In the genomic region with DNA sequence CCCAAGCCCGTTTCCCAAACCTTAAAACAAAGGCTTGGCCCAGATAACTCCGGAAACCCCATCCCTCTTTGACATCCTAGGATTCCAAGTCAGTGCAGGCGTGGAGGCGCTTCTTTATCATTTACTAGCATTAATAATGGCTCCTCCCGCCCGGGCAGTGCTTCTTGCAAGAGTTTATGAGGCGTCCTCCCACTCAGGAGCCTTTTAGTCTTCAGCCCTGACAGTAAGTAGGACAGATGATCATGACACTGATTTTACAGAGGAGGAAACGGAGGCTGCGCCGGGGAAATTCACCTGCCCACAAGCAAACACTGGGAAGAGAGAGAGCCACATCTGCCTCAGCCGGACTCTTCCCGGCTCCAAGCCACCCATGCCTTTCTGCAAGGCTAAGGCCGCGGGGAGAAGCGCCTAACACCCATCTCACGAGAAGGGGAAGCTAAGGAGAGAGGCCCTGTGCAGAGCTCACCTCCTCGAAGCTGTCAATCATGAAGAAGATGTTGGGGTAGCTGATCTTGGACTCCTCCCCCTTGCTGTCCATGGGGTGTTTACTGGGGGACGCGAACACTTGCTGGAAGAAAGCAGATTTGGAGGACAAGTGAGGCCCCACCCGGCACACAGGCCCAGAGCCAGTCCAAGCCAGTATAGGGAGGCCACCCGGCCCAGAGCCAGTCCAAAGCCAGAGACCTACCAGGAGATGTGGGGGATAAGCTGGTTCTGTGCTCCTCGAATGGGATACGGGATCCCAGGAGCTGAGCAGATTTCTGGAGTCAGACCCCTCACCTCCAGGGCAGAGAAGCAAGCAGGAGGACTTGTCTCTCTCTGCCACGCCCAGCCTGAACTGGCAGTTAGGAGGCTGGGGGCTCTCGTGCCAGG, we compare ENCODE assay signal across 17 cellular contexts. TPM values are rescaled to one million over a fixed set of nuclear protein-coding genes. Genes with fewer than 3 reads are reported as not detected.
DNase-seq lines count a peak whose midpoint lies in the region; ATAC-seq and TF ChIP-seq lines count a peak whose summit lies in the region.
"Had no signal": no experiment of that assay in that cellular context is flagged by ENCODE, and none has a peak within 500 bp of the region (broad histone marks: within the 10 kb centered on the region; RNA-seq: fewer than 3 reads in every experiment).

No MANE protein-coding gene starts in this region.

- no peaks in the 10 kb centered on the region for H3K9me3 ChIP-seq in neuronal stem cell (replicated peaks in 1 of 2; ENCODE audit: control insufficient read depth in 2 of 2, insufficient read depth in 1 of 2, low read depth in 1 of 2, low read length in 2 of 2)

- H3K27ac ChIP-seq in dorsolateral prefrontal cortex (peak overlapping the region in 37 of 59 donors; percentile 8 to 97 (median 43)), neuronal stem cell (replicated peaks; ENCODE audit: low read length) (no peak overlapping the region)

- H3K27ac Mint-ChIP-seq in stimulated activated naive CD8-positive, alpha-beta T cell treated with anti-CD3 and anti-CD28 coated beads, Interleukin-15, amount 100 ng/mL, for 72 hours, result peak overlapping the region; percentile 43 to 50

- no peak overlapping the region for H4K8ac ChIP-seq in neuronal stem cell (ENCODE audit: low read depth, low read length)

- no peak overlapping the region for H3K4me2 ChIP-seq in neuronal stem cell (ENCODE audit: insufficient read depth, low read length, poor library complexity, severe bottlenecking)

- H3K4me1 ChIP-seq in neuronal stem cell (ENCODE audit: control insufficient read depth in 2 of 2, insufficient read depth in 1 of 2, low read depth in 1 of 2, low read length in 2 of 2), result peaks cover 8 to 21% of the 10 kb centered on the region in 2 donors

- H3K4me3 ChIP-seq in dorsolateral prefrontal cortex, result no peak overlapping the region
- H3K4me3 ChIP-seq in neuronal stem cell (ENCODE audit: low read length in 2 of 2), result no peak overlapping the region

- peaks cover 14 to 15% of the 10 kb centered on the region in 2 donors for H3K36me3 ChIP-seq in neuronal stem cell (replicated peaks in 1 of 2; ENCODE audit: control insufficient read depth in 2 of 2, insufficient read depth in 2 of 2, low read length in 2 of 2)

- peaks cover 8% of the 10 kb centered on the region for H3K4me1 Mint-ChIP-seq in stimulated activated naive CD8-positive, alpha-beta T cell treated with anti-CD3 and anti-CD28 coated beads, Interleukin-15, amount 100 ng/mL, for 72 hours

- intact Hi-C loops in dorsolateral prefrontal cortex (cut with DNase I), result loop anchor here (5.0 to 10.0 kb wide), 3 partner anchors 43 to 198 kb away; a partner anchor contains a TSS

- no peak for TF ChIP-seq CTCF in dorsolateral prefrontal cortex (IDR thresholded peaks at IDR 0.05 in 54 of 56, conservative IDR thresholded peaks at IDR 0.05 in 2 of 56; ENCODE audit: low read depth in 1 of 56, partially characterized antibody in 56 of 56)

- H2AFZ ChIP-seq in neuronal stem cell (ENCODE audit: low read length), result no peak overlapping the region

- no peak for DNase-seq in stimulated activated naive CD8-positive, alpha-beta T cell treated with anti-CD3 and anti-CD28 coated beads, Interleukin-15, amount 100 ng/mL, for 72 hours
- no peak for DNase-seq in stimulated activated naive CD8-positive, alpha-beta T cell treated with anti-CD3 and anti-CD28 coated beads, Interleukin-15, Interleukin-2, amounts not matched to agents 100 U/mL and 50 U/mL, for 24 hours
- DNase-seq in dorsolateral prefrontal cortex (peak in 3 of 10 donors; percentile 31 to 46 (median 38)), neuronal stem cell (ENCODE audit: low spot score) (no peak), RPMI8226 (no peak), HCEC 1CT (no peak), NCI-H1048 (lab: John Stamatoyannopoulos, UW) (no peak)
- DNase-seq: C1 segment of cervical spinal cord, DND-41, KG1, NCI-H1436 treated with DMSO at 0.1 percent for 48 hours, NCI-H2081, NCI-H510A, NCI-H82, SHP77 treated with DMSO at 0.1 percent for 48 hours had no signal

- peak overlapping the region; percentile 75 for H2BK5ac ChIP-seq in neuronal stem cell (ENCODE audit: low read length)

- no peaks in the 10 kb centered on the region for H3K9me3 Mint-ChIP-seq in stimulated activated naive CD8-positive, alpha-beta T cell treated with anti-CD3 and anti-CD28 coated beads, Interleukin-15, amount 100 ng/mL, for 72 hours

- no peak overlapping the region for H3K4ac ChIP-seq in neuronal stem cell (ENCODE audit: low read length)

- H2BK12ac ChIP-seq in neuronal stem cell (ENCODE audit: low read length), result no peak overlapping the region

- no peak overlapping the region for H3K18ac ChIP-seq in neuronal stem cell (ENCODE audit: low read length)

- H4K91ac ChIP-seq in neuronal stem cell (ENCODE audit: low read depth, low read length, poor library complexity), result no peak overlapping the region

- peaks cover 1% of the 10 kb centered on the region for H3K79me1 ChIP-seq in neuronal stem cell (ENCODE audit: low read depth, low read length)

- no peak overlapping the region for H3K4me3 Mint-ChIP-seq in stimulated activated naive CD8-positive, alpha-beta T cell treated with anti-CD3 and anti-CD28 coated beads, Interleukin-15, amount 100 ng/mL, for 72 hours

- no peak for ATAC-seq in stimulated activated naive CD8-positive, alpha-beta T cell treated with anti-CD3 and anti-CD28 coated beads, Interleukin-15, amount 100 ng/mL, for 72 hours
- ATAC-seq in stimulated activated naive CD8-positive, alpha-beta T cell treated with anti-CD3 and anti-CD28 coated beads, Interleukin-15, Interleukin-2, amounts not matched to agents 100 U/mL and 50 U/mL, for 24 hours, result no peak
- no peak for ATAC-seq in HG02798 (IDR thresholded peaks at IDR 0.05; ENCODE audit: poor library complexity, unreplicated experiment)
- ATAC-seq: HCT116 had no signal

- no peak overlapping the region for H2BK120ac ChIP-seq in neuronal stem cell (ENCODE audit: low read depth, low read length)

- peak overlapping the region; percentile 20 for H3K23ac ChIP-seq in neuronal stem cell (ENCODE audit: low read depth, low read length, poor library complexity)

- no CpG with 5 or more reads among the region's 25 CpGs for WGBS in neuronal stem cell (ENCODE audit: extremely low coverage in 2 of 2, insufficient read length in 2 of 2, insufficient replicate concordance in 1 of 2), 2 donors

- no peak overlapping the region for H2AK5ac ChIP-seq in neuronal stem cell (ENCODE audit: low read depth, low read length)

- no peak overlapping the region for H3K14ac ChIP-seq in neuronal stem cell (ENCODE audit: low read length)

- no peaks in the 10 kb centered on the region for H3K27me3 Mint-ChIP-seq in stimulated activated naive CD8-positive, alpha-beta T cell treated with anti-CD3 and anti-CD28 coated beads, Interleukin-15, amount 100 ng/mL, for 72 hours

- no peak overlapping the region for H3K9ac ChIP-seq in neuronal stem cell (ENCODE audit: low read depth, low read length, poor library complexity)

- no peak overlapping the region for H2BK15ac ChIP-seq in neuronal stem cell (ENCODE audit: low read length)

- H3K27me3 ChIP-seq in dorsolateral prefrontal cortex (no peaks in the 10 kb centered on the region), neuronal stem cell (ENCODE audit: control insufficient read depth in 3 of 3, insufficient read depth in 3 of 3, low read depth in 1 of 3, low read length in 3 of 3) (no peaks in the 10 kb centered on the region)

RNA-seq across cellular contexts. Expression of a gene that starts 35.7 kb away (rescaled TPM):
- total RNA-seq in dorsolateral prefrontal cortex, result 100 to 1,000 TPM; 174 to 603 (median 325) TPM
- polyA plus RNA-seq in neuronal stem cell (2013, experiment 1 of 2), result 62.1 TPM
- polyA plus RNA-seq in neuronal stem cell (2013, experiment 2 of 2), result 61.2 TPM

RNA-seq across cellular contexts. Expression of a gene that starts 41.3 kb away (rescaled TPM):
- 10 to 100 TPM; 27.1 to 82.5 (median 51.9) TPM for total RNA-seq in dorsolateral prefrontal cortex
- 39.5 TPM for polyA plus RNA-seq in neuronal stem cell (2013, experiment 1 of 2)
- 39.4 TPM for polyA plus RNA-seq in neuronal stem cell (2013, experiment 2 of 2)
